31 cellular contexts compared by ENCODE assay signal in the genomic region with DNA sequence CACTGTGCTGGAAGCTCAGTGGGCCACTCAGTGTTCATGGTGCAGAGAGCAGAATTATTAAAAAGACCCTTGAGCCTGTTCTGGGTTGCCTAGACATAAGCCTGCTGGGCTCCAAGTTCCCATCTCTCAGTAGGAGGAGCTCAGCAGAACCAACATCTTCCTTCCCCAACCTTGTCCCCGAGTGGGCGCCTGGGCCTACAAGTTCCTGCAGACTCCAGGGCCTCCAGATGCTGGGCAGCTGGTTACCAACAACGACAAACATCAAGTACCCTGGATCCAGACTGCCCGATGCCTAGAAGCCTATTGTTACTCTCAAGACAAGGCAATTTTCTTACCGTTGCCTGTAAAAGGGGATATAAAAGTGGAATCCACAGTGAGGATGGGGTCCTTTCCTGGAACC.
A peak's percentile ranks its signal among the peaks of the same experiment; 100 is the strongest.
DNase-seq lines count a peak whose midpoint lies in the region; ATAC-seq lines count a peak whose summit lies in the region.
"Had no signal": no experiment of that assay in that cellular context is flagged by ENCODE, and none has a peak within 500 bp of the region (broad histone marks: within the 10 kb centered on the region; RNA-seq: fewer than 3 reads in every experiment).

No MANE protein-coding gene starts in this region.

- no peak overlapping the region for H3K14ac ChIP-seq in neuronal stem cell (ENCODE audit: low read length)

- H4K8ac ChIP-seq in neuronal stem cell (ENCODE audit: low read depth, low read length): no peak overlapping the region

- no peak overlapping the region for H4K91ac ChIP-seq in neuronal stem cell (ENCODE audit: low read depth, low read length, poor library complexity)

- H3K9me3 ChIP-seq in neuronal stem cell (replicated peaks in 1 of 2; ENCODE audit: control insufficient read depth in 2 of 2, insufficient read depth in 1 of 2, low read depth in 1 of 2, low read length in 2 of 2): no peaks in the 10 kb centered on the region
- H3K9me3 ChIP-seq: A549; BE2C; BLaER1; BLaER1 treated with 17β-estradiol and CSF1 and Interleukin-3, amounts not matched to agents 10 nM and 100 nM; Caco-2 had no signal

- H3K4me2 ChIP-seq in neuronal stem cell (ENCODE audit: insufficient read depth, low read length, poor library complexity, severe bottlenecking): no peak overlapping the region
- H3K4me2 ChIP-seq: A549; BLaER1; BLaER1 treated with 17β-estradiol and CSF1 and Interleukin-3, amounts not matched to agents 10 nM and 100 nM had no signal

- H3K23ac ChIP-seq in neuronal stem cell (ENCODE audit: low read depth, low read length, poor library complexity): no peak overlapping the region

- no CpG with 5 or more reads among the region's 5 CpGs for WGBS in neuronal stem cell (ENCODE audit: extremely low coverage in 2 of 2, insufficient read length in 2 of 2, insufficient replicate concordance in 1 of 2), 2 donors

- no peak overlapping the region for H3K4me3 ChIP-seq in neuronal stem cell (ENCODE audit: low read length in 2 of 2)
- H3K4me3 ChIP-seq: A549; BLaER1; BLaER1 treated with 17β-estradiol and CSF1 and Interleukin-3, amounts not matched to agents 10 nM and 100 nM had no signal

- no peak overlapping the region for H2BK5ac ChIP-seq in neuronal stem cell (ENCODE audit: low read length)

- peaks cover 14 to 15% of the 10 kb centered on the region in 2 donors for H3K4me1 ChIP-seq in neuronal stem cell (ENCODE audit: control insufficient read depth in 2 of 2, insufficient read depth in 1 of 2, low read depth in 1 of 2, low read length in 2 of 2)
- H3K4me1 ChIP-seq: BE2C, Caco-2 had no signal

- H3K4ac ChIP-seq in neuronal stem cell (ENCODE audit: low read length): no peak overlapping the region

- no peaks in the 10 kb centered on the region for H3K79me1 ChIP-seq in neuronal stem cell (ENCODE audit: low read depth, low read length)

- H3K27me3 ChIP-seq in neuronal stem cell (ENCODE audit: control insufficient read depth in 3 of 3, insufficient read depth in 3 of 3, low read depth in 1 of 3, low read length in 3 of 3): peaks cover 0 to 12% (median 0%) of the 10 kb centered on the region in 3 experiments
- H3K27me3 ChIP-seq: BE2C; BLaER1; BLaER1 treated with 17β-estradiol and CSF1 and Interleukin-3, amounts not matched to agents 10 nM and 100 nM had no signal

- no peak overlapping the region for H2AK5ac ChIP-seq in neuronal stem cell (ENCODE audit: low read depth, low read length)

- intact Hi-C loops in cardiac septum (cut with DNase I): no loop called here
- intact Hi-C loops in left cardiac atrium (cut with DNase I): no loop called here

- H2BK15ac ChIP-seq in neuronal stem cell (ENCODE audit: low read length): no peak overlapping the region

- H3K18ac ChIP-seq in neuronal stem cell (ENCODE audit: low read length): peak overlapping the region; percentile 36

- no peak overlapping the region for H2BK120ac ChIP-seq in neuronal stem cell (ENCODE audit: low read depth, low read length)

- no peak overlapping the region for H3K27ac ChIP-seq in neuronal stem cell (replicated peaks; ENCODE audit: low read length)
- H3K27ac ChIP-seq: 22Rv1; A549; BLaER1; BLaER1 treated with 17β-estradiol and CSF1 and Interleukin-3, amounts not matched to agents 10 nM and 100 nM; C4-2B had no signal

- ATAC-seq in left cardiac atrium: no peak
- ATAC-seq: A549; CD8-positive, alpha-beta T cell had no signal

- H2AFZ ChIP-seq in neuronal stem cell (ENCODE audit: low read length): no peak overlapping the region

- DNase-seq in cardiac septum (ENCODE audit: low spot score) (peak; percentile 70), left cardiac atrium (no peak), mesenteric fat pad (ENCODE audit: low spot score) (peak; percentile 47), neuronal stem cell (ENCODE audit: low spot score) (no peak), MV-4-11 (lab: John Stamatoyannopoulos, UW) (no peak), hepatic stellate cell (ENCODE audit: low spot score) (no peak)
- DNase-seq: 8988T; ACHN; AML-193; BE2C; C1 segment of cervical spinal cord; Caco-2; Calu3; CD4-positive, alpha-beta memory T cell; CD4-positive, alpha-beta T cell; CD4-positive, CD25-positive, alpha-beta regulatory T cell; CD8-positive, alpha-beta memory T cell; CD8-positive, alpha-beta T cell; COR-L47; DMS 273 treated with DMSO at 0.1 percent for 48 hours; DMS153; DMS53; DMS79; DMS79 treated with DMSO at 0.1 percent for 48 hours; DND-41; EL had no signal

- no peaks in the 10 kb centered on the region for H3K36me3 ChIP-seq in neuronal stem cell (replicated peaks in 1 of 2; ENCODE audit: control insufficient read depth in 2 of 2, insufficient read depth in 2 of 2, low read length in 2 of 2)
- H3K36me3 ChIP-seq: BE2C; BLaER1; BLaER1 treated with 17β-estradiol and CSF1 and Interleukin-3, amounts not matched to agents 10 nM and 100 nM had no signal

- H2BK12ac ChIP-seq in neuronal stem cell (ENCODE audit: low read length): no peak overlapping the region

- H3K9ac ChIP-seq in neuronal stem cell (ENCODE audit: low read depth, low read length, poor library complexity): no peak overlapping the region
- H3K9ac ChIP-seq: BLaER1; BLaER1 treated with 17β-estradiol and CSF1 and Interleukin-3, amounts not matched to agents 10 nM and 100 nM had no signal

Comparison
In these comparisons a context has a peak if more than half of its experiments do, and no peak if none do; other contexts are left out.
1. DNase-seq: peak in cardiac septum (single experiment) and mesenteric fat pad (single experiment); none in left cardiac atrium (single experiment), neuronal stem cell (single experiment), MV-4-11 (single experiment) and hepatic stellate cell (single experiment).